14 cellular contexts compared by ENCODE assay signal in the genomic region with DNA sequence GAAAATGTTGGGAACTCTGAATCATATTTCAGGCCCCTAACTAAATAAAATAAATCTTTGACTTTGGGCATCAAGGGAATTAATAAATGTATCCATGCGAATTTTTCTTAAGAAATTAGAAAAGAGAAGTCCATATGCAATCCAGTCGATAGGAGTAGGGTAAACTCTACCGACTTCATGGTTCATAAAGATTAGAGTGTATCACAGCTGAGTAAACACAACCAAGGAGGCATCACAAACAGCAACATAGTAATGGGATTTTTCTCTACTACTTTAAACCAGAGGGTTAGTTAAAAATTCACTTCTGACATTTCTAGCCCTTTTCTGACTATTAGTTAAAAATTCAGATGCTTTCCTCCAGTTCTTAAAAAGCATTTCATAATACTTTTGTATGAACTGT. TPM values are rescaled to one million over a fixed set of nuclear protein-coding genes. Genes with fewer than 3 reads are reported as not detected.
DNase-seq lines count a peak whose midpoint lies in the region; ATAC-seq, FAIRE-seq and TF ChIP-seq lines count a peak whose summit lies in the region.
"Had no signal": no experiment of that assay in that cellular context is flagged by ENCODE, and none has a peak within 500 bp of the region (broad histone marks: within the 10 kb centered on the region; RNA-seq: fewer than 3 reads in every experiment).

No MANE protein-coding gene starts in this region.

- no peak for FAIRE-seq in pancreas (lab: Jason Lieb, UNC)

- DNase-seq in DMS79 (lab: John Stamatoyannopoulos, UW), result peak; percentile 67
- DNase-seq in HFFc6, result no peak
- no peak for DNase-seq in body of pancreas
- DNase-seq in pancreas, result no peak
- DNase-seq in NCI-H128 (lab: John Stamatoyannopoulos, UW; ENCODE audit: unreplicated experiment), result no peak
- DNase-seq: DMS 273 treated with DMSO at 0.1 percent for 48 hours, NCI-H1092, NCI-H1930, PC-9, SK-N-SH, T-helper 1 cell had no signal

- peaks cover 81% of the 10 kb centered on the region for H3K4me1 Mint-ChIP-seq in HFFc6 (ENCODE audit: low read depth)
- H3K4me1 Mint-ChIP-seq in activated T-helper 17 cell treated with anti-CD3 and anti-CD28 coated beads, Interleukin-2, amount 50 U/mL, for 72 hours, result no peaks in the 10 kb centered on the region

- H3K27me3 ChIP-seq in body of pancreas (no peaks in the 10 kb centered on the region), pancreas (no peaks in the 10 kb centered on the region)

- TF ChIP-seq POLR2A in body of pancreas (IDR thresholded peaks at IDR 0.05), result no peak

- H3K36me3 ChIP-seq in body of pancreas (replicated peaks in 1 of 2; ENCODE audit: insufficient read depth in 1 of 2, low read depth in 2 of 2) (no peaks in the 10 kb centered on the region), pancreas (no peaks in the 10 kb centered on the region)

- H3K4me3 ChIP-seq in body of pancreas (no peak overlapping the region), pancreas (no peak overlapping the region)
- H3K4me3 ChIP-seq: PC-9 had no signal

- H3K27ac ChIP-seq in body of pancreas (peak overlapping the region in 3 of 4 donors; percentile 25 to 49 (median 33)), pancreas (peak overlapping the region in 1 of 4 donors; percentile 24)
- H3K27ac ChIP-seq: KMS-11, PC-9 had no signal

- peak; percentile 62 for ATAC-seq in body of pancreas
- peak; percentile 74 to 93 (median 74) for ATAC-seq in pancreas
- no peak for ATAC-seq in HG02571 (IDR thresholded peaks at IDR 0.05; ENCODE audit: unreplicated experiment)
- no peak for ATAC-seq in activated T-helper 17 cell treated with anti-CD3 and anti-CD28 coated beads, Interleukin-2, amount 50 U/mL, for 72 hours (replicated peaks)

- H3K9me3 ChIP-seq in body of pancreas, result no peaks in the 10 kb centered on the region
- H3K9me3 ChIP-seq in pancreas, result no peaks in the 10 kb centered on the region
- H3K9me3 ChIP-seq: SK-N-SH had no signal

- WGBS in body of pancreas, 2 donors, result 33 to 37% methylated on average over 3 of the region's 3 CpGs
- 35 to 38% methylated on average over 3 of the region's 3 CpGs for WGBS in pancreas, 2 donors

- peaks cover 63% of the 10 kb centered on the region for H3K36me3 Mint-ChIP-seq in HFFc6 (ENCODE audit: low read depth)
- no peaks in the 10 kb centered on the region for H3K36me3 Mint-ChIP-seq in activated T-helper 17 cell treated with anti-CD3 and anti-CD28 coated beads, Interleukin-2, amount 50 U/mL, for 72 hours (ENCODE audit: low read depth)

- no peak overlapping the region for H3K4me3 Mint-ChIP-seq in HFFc6
- no peak overlapping the region for H3K4me3 Mint-ChIP-seq in activated T-helper 17 cell treated with anti-CD3 and anti-CD28 coated beads, Interleukin-2, amount 50 U/mL, for 72 hours

- H3K27ac Mint-ChIP-seq in HFFc6, result peak overlapping the region; percentile 33; the same call in 1 of the 2 replicates
- H3K27ac Mint-ChIP-seq in activated T-helper 17 cell treated with anti-CD3 and anti-CD28 coated beads, Interleukin-2, amount 50 U/mL, for 72 hours, result no peak overlapping the region

- H3K4me1 ChIP-seq in body of pancreas (peaks cover 19% of the 10 kb centered on the region), pancreas (peaks cover 0 to 11% (median 5%) of the 10 kb centered on the region in 3 donors)

- TF ChIP-seq CTCF in HFFc6 (IDR thresholded peaks at IDR 0.05), result no peak
- no peak for TF ChIP-seq CTCF in body of pancreas (IDR thresholded peaks at IDR 0.05)
- no peak for TF ChIP-seq CTCF in pancreas (IDR thresholded peaks at IDR 0.05)

- intact Hi-C loops in body of pancreas (cut with DNase I) (no loop called here), pancreas (cut with DNase I) (no loop called here)

- no peaks in the 10 kb centered on the region for H3K9me3 Mint-ChIP-seq in HFFc6
- no peaks in the 10 kb centered on the region for H3K9me3 Mint-ChIP-seq in activated T-helper 17 cell treated with anti-CD3 and anti-CD28 coated beads, Interleukin-2, amount 50 U/mL, for 72 hours

- H3K27me3 Mint-ChIP-seq in HFFc6 (ENCODE audit: insufficient read depth), result peaks cover 3% of the 10 kb centered on the region
- H3K27me3 Mint-ChIP-seq in activated T-helper 17 cell treated with anti-CD3 and anti-CD28 coated beads, Interleukin-2, amount 50 U/mL, for 72 hours, result no peaks in the 10 kb centered on the region

RNA-seq across cellular contexts. Expression of gene SEPTIN11, which starts 19.9 kb away (rescaled TPM):
- 100 to 1,000 TPM; 563 to 907 (median 620) TPM for total RNA-seq in HFFc6 (2021; fragmentation: NEBNext Ultra II Directional; extraction: Animal tissue kit (Norgen Biotek cat#: 25700))
- total RNA-seq in body of pancreas (10 to 100 TPM; 41.9 to 48.3 TPM), pancreas (10 to 100 TPM; 18.6 to 48.9 (median 28.9) TPM)
- polyA plus RNA-seq in pancreas, result 10 to 100 TPM; 11.6 to 13.6 TPM
- total RNA-seq in activated T-helper 17 cell treated with anti-CD3 and anti-CD28 coated beads, Interleukin-2, amount 50 U/mL, for 72 hours, result 10 to 100 TPM; 20.0 to 55.1 TPM

Comparison
In these comparisons a context has a peak if more than half of its experiments do, and no peak if none do; other contexts are left out.
1. ATAC-seq: peak in body of pancreas (single experiment) and pancreas (4 of 4); none in HG02571 (single experiment) and activated T-helper 17 cell treated with anti-CD3 and anti-CD28 coated beads, Interleukin-2, amount 50 U/mL, for 72 hours (single experiment).
2. RNA of gene SEPTIN11, which starts 19.9 kb away (total RNA-seq): 563 to 907 TPM in HFFc6; 20.0 to 55.1 TPM in activated T-helper 17 cell treated with anti-CD3 and anti-CD28 coated beads, Interleukin-2, amount 50 U/mL, for 72 hours, 41.9 to 48.3 TPM in body of pancreas and 18.6 to 48.9 TPM in pancreas; every median in the first group is over 10 times any median in the second.